9 cellular contexts compared by ENCODE assay signal in genomic region chr22:20550057-20550817, GRCh38. TPM values are rescaled to one million over a fixed set of nuclear protein-coding genes. Genes with fewer than 3 reads are reported as not detected.
A peak's percentile ranks its signal among the peaks of the same experiment; 100 is the strongest.
DNase-seq lines count a peak whose midpoint lies in the region; ATAC-seq and TF ChIP-seq lines count a peak whose summit lies in the region.
"Had no signal": no experiment of that assay in that cellular context is flagged by ENCODE, and none has a peak within 500 bp of the region (broad histone marks: within the 10 kb centered on the region; RNA-seq: fewer than 3 reads in every experiment).

No MANE protein-coding gene starts in this region.

- H3K4me3 ChIP-seq in AG04450 (ENCODE audit: low read depth, low read length): no peak overlapping the region
- no peak overlapping the region for H3K4me3 ChIP-seq in SK-N-SH (ENCODE audit: low read depth in 2 of 2, low read length in 1 of 2)
- H3K4me3 ChIP-seq in endodermal cell (ENCODE audit: low read length): no peak overlapping the region
- peak overlapping the region; percentile 49 for H3K4me3 ChIP-seq in osteoblast (ENCODE audit: insufficient read depth, low read length)

- peaks cover 79% of the 10 kb centered on the region for H4K20me1 ChIP-seq in SK-N-SH (ENCODE audit: insufficient read depth)
- peaks cover 62% of the 10 kb centered on the region for H4K20me1 ChIP-seq in osteoblast (ENCODE audit: insufficient read depth, low read length)

- CTCF ChIA-PET in AG04450 (lab: Charles Lee): interaction anchor here (1.2 to 7.6 kb wide), 2 partner anchors 15 to 20 kb away, joined by 3 to 82 read pairs; no protein-coding TSS in a partner anchor
- CTCF ChIA-PET in SK-N-SH (lab: Yijun Ruan, JAX): interaction anchor here (1.0 to 9.6 kb wide), 4 partner anchors 11 to 154 kb away, joined by 3 to 103 read pairs (median 4); no protein-coding TSS in a partner anchor

- H3F3A ChIP-seq in SK-N-SH (replicated peaks; ENCODE audit: insufficient read depth): peaks cover 10% of the 10 kb centered on the region

- no peak for TF ChIP-seq EP300 in SK-N-SH (IDR thresholded peaks at IDR 0.05; ENCODE audit: borderline replicate concordance in 1 of 2, low read depth in 1 of 2, low read length in 1 of 2)

- H3K4me1 ChIP-seq in SK-N-SH (ENCODE audit: control insufficient read depth in 1 of 2, insufficient read depth in 2 of 2, low read depth in 1 of 2, low read length in 1 of 2) (peaks cover 29 to 45% of the 10 kb centered on the region in 2 experiments; a peak in 3 of 4 replicates), endodermal cell (ENCODE audit: control insufficient read depth, insufficient read depth, low read length) (no peaks in the 10 kb centered on the region), osteoblast (ENCODE audit: insufficient read depth, low read length) (peaks cover 85% of the 10 kb centered on the region)

- peaks cover 100% of the 10 kb centered on the region for H3K79me2 ChIP-seq in SK-N-SH (ENCODE audit: insufficient read depth)
- peaks cover 79% of the 10 kb centered on the region for H3K79me2 ChIP-seq in osteoblast (ENCODE audit: insufficient read depth, low read length)

- H3K27ac Mint-ChIP-seq in endodermal cell: peak overlapping the region; percentile 55

- peak overlapping the region; percentile 97 for H3K27ac ChIP-seq in AG04450 (ENCODE audit: low read depth, low read length)
- H3K27ac ChIP-seq in SK-N-SH (ENCODE audit: low read depth in 2 of 2, low read length in 1 of 2): peak overlapping the region; percentile 48 to 64; a peak in 3 of 4 replicates
- peak overlapping the region; percentile 88 for H3K27ac ChIP-seq in endodermal cell (ENCODE audit: low read depth, low read length)
- H3K27ac ChIP-seq in osteoblast (ENCODE audit: low read depth, low read length): peak overlapping the region; percentile 99
- H3K27ac ChIP-seq: HL-60 had no signal

- no peak overlapping the region for H3K4me3 Mint-ChIP-seq in endodermal cell

- peaks cover 21% of the 10 kb centered on the region for H3K36me3 Mint-ChIP-seq in endodermal cell (ENCODE audit: low read depth)

- POLR2A ChIA-PET in AG04450 (lab: Yijun Ruan, JAX): interaction anchor here (1.1 kb wide), 1 partner anchor 15 kb away, joined by 3 read pairs; no protein-coding TSS in a partner anchor
- POLR2A ChIA-PET in SK-N-SH (lab: Yijun Ruan, JAX): interaction anchor here (1.6 kb wide), 1 partner anchor 13 kb away, joined by 7 read pairs; no protein-coding TSS in a partner anchor

- H3K27me3 Mint-ChIP-seq in endodermal cell (ENCODE audit: insufficient read depth): no peaks in the 10 kb centered on the region

- 92% methylated on average over 8 of the region's 8 CpGs for WGBS in SK-N-SH (ENCODE audit: low lambda C conversion rate)
- 90 to 92% methylated on average over 2 to 8 of the region's 8 CpGs for WGBS in endodermal cell (ENCODE audit: insufficient coverage in 1 of 2, insufficient read length in 1 of 2), 2 experiments

- peaks cover 36 to 46% of the 10 kb centered on the region in 2 experiments for H3K36me3 ChIP-seq in SK-N-SH (replicated peaks in 1 of 2; ENCODE audit: control insufficient read depth in 1 of 2, insufficient read depth in 2 of 2, low read length in 1 of 2)
- H3K36me3 ChIP-seq in endodermal cell (ENCODE audit: control insufficient read depth, insufficient read depth, low read length): peaks cover 45% of the 10 kb centered on the region
- peaks cover 29% of the 10 kb centered on the region for H3K36me3 ChIP-seq in osteoblast (ENCODE audit: insufficient read depth, low read length)

- DNase-seq in AG04450 (ENCODE audit: low read depth, low spot score): no peak
- no peak for DNase-seq in SK-N-SH
- DNase-seq in endodermal cell: no peak
- DNase-seq in osteoblast (ENCODE audit: insufficient read length, low spot score, missing footprints): no peak
- no peak for DNase-seq in GDM1 (lab: John Stamatoyannopoulos, UW)

- H3K27me3 ChIP-seq in AG04450 (ENCODE audit: control insufficient read depth, insufficient read depth, low read length): no peaks in the 10 kb centered on the region
- H3K27me3 ChIP-seq in SK-N-SH (ENCODE audit: insufficient read depth): no peaks in the 10 kb centered on the region
- H3K27me3 ChIP-seq in endodermal cell (ENCODE audit: control insufficient read depth, insufficient read depth, low read length, poor library complexity, severe bottlenecking): no peaks in the 10 kb centered on the region
- no peaks in the 10 kb centered on the region for H3K27me3 ChIP-seq in osteoblast (ENCODE audit: insufficient read depth, low read length)

- H3K9me3 ChIP-seq in AG04450 (ENCODE audit: control insufficient read depth, insufficient read depth, low read length) (no peaks in the 10 kb centered on the region; the same call in 1 of the 2 replicates), SK-N-SH (no peaks in the 10 kb centered on the region), endodermal cell (ENCODE audit: control insufficient read depth, low read length) (no peaks in the 10 kb centered on the region), osteoblast (ENCODE audit: low read depth, low read length) (no peaks in the 10 kb centered on the region)

- H3K9me2 ChIP-seq in SK-N-SH: no peaks in the 10 kb centered on the region

- H3K4me1 Mint-ChIP-seq in endodermal cell: peaks cover 13% of the 10 kb centered on the region

- ATAC-seq in GM21381 (IDR thresholded peaks at IDR 0.05; ENCODE audit: unreplicated experiment) (no peak), GM21526 (IDR thresholded peaks at IDR 0.05; ENCODE audit: low FRiP score, unreplicated experiment) (no peak), HG03097 (IDR thresholded peaks at IDR 0.05; ENCODE audit: low FRiP score, unreplicated experiment) (no peak)

- H3K4me2 ChIP-seq in SK-N-SH (0 out of 2 replicates have a peak overlapping the region, but pooled peaks have one; percentile 33), osteoblast (ENCODE audit: insufficient read depth, low read length) (peak overlapping the region; percentile 70)

- no peaks in the 10 kb centered on the region for H3K9me3 Mint-ChIP-seq in endodermal cell

- H3K9ac ChIP-seq in SK-N-SH (no peak overlapping the region; the same call in 1 of the 2 replicates), endodermal cell (ENCODE audit: extremely low read depth, low read length, poor library complexity, severe bottlenecking) (no peak overlapping the region)

- TF ChIP-seq CTCF in AG04450 (IDR thresholded peaks at IDR 0.05; ENCODE audit: low read depth, low read length): no peak
- no peak for TF ChIP-seq CTCF in SK-N-SH (IDR thresholded peaks at IDR 0.05)
- no peak for TF ChIP-seq CTCF in endodermal cell (conservative IDR thresholded peaks at IDR 0.05)
- no peak for TF ChIP-seq CTCF in osteoblast (IDR thresholded peaks at IDR 0.05; ENCODE audit: extremely low read depth, low read depth, low read length)

- H2AFZ ChIP-seq in SK-N-SH (ENCODE audit: low read depth): no peak overlapping the region
- H2AFZ ChIP-seq in osteoblast (ENCODE audit: low read length): no peak overlapping the region

- no peak for TF ChIP-seq RAD21 in SK-N-SH (IDR thresholded peaks at IDR 0.05; ENCODE audit: low read length)

TF ChIP-seq in SK-N-SH, 30 proteins besides CTCF, POLR2A, EP300 and RAD21 (continues in another document):
- TF ChIP-seq YY1 (IDR thresholded peaks at IDR 0.05; ENCODE audit: low read depth) (no peak), CHD2 (IDR thresholded peaks at IDR 0.05; ENCODE audit: low read length, partially characterized antibody) (no peak), GATA2 (CRISPR knock-in tag; IDR thresholded peaks at IDR 0.05) (no peak), MXI1 (IDR thresholded peaks at IDR 0.05; ENCODE audit: low read depth, low read length) (no peak), SMC3 (IDR thresholded peaks at IDR 0.05; ENCODE audit: low read depth, low read length) (no peak), USF2 (IDR thresholded peaks at IDR 0.05; ENCODE audit: borderline replicate concordance, low read depth, low read length) (no peak), MAX (IDR thresholded peaks at IDR 0.05; ENCODE audit: low read depth) (no peak), NRF1 (IDR thresholded peaks at IDR 0.05; ENCODE audit: low read depth, low read length) (no peak), GABPA (IDR thresholded peaks at IDR 0.05; ENCODE audit: low read depth) (no peak), USF1 (IDR thresholded peaks at IDR 0.05; ENCODE audit: borderline replicate concordance, low read depth) (no peak)

RNA-seq across cellular contexts. Expression of gene MED15, which starts 42.8 kb away (rescaled TPM):
- polyA plus RNA-seq in AG04450 (2011; rRNA removed): 17.3 and 25.4 TPM in 2 replicates
- 43.3 and 49.2 TPM in 2 replicates for polyA minus RNA-seq in AG04450 (2011; rRNA and poly(A)+ RNA removed)
- 36.0 and 45.1 TPM in 2 replicates for polyA plus RNA-seq in SK-N-SH (2012; rRNA removed)
- 20.6 and 30.1 TPM in 2 replicates for polyA plus RNA-seq in SK-N-SH (2012; cell fraction: cytosol; rRNA removed)
- polyA plus RNA-seq in SK-N-SH (2012; cell fraction: nucleus; rRNA removed): 186 and 205 TPM in 2 replicates
- total RNA-seq in endodermal cell: 10 to 100 TPM; 61.4 to 62.7 TPM
- 49.1 TPM for polyA plus RNA-seq in endodermal cell (2013, experiment 1 of 2)
- 45.9 TPM for polyA plus RNA-seq in endodermal cell (2013, experiment 2 of 2)
- 36.9 and 49.8 TPM in 2 replicates for total RNA-seq in osteoblast

RNA-seq across cellular contexts. Expression of gene KLHL22, which starts 54.6 kb away (rescaled TPM):
- polyA plus RNA-seq in AG04450 (2011; rRNA removed): 30.2 and 33.2 TPM in 2 replicates
- 35.1 and 39.0 TPM in 2 replicates for polyA minus RNA-seq in AG04450 (2011; rRNA and poly(A)+ RNA removed)
- 26.5 and 29.8 TPM in 2 replicates for polyA plus RNA-seq in SK-N-SH (2012; rRNA removed)
- 9.3 and 17.3 TPM in 2 replicates for polyA plus RNA-seq in SK-N-SH (2012; cell fraction: cytosol; rRNA removed)
- polyA plus RNA-seq in SK-N-SH (2012; cell fraction: nucleus; rRNA removed): 56.9 and 66.8 TPM in 2 replicates
- 10 to 100 TPM; 26.5 to 32.8 TPM for total RNA-seq in endodermal cell
- polyA plus RNA-seq in endodermal cell (2013, experiment 1 of 2): 23.7 TPM
- polyA plus RNA-seq in endodermal cell (2013, experiment 2 of 2): 23.3 TPM
- 36.9 and 46.6 TPM in 2 replicates for total RNA-seq in osteoblast
